Comparison of ENCODE assay signal across 16 cellular contexts in the genomic region with DNA sequence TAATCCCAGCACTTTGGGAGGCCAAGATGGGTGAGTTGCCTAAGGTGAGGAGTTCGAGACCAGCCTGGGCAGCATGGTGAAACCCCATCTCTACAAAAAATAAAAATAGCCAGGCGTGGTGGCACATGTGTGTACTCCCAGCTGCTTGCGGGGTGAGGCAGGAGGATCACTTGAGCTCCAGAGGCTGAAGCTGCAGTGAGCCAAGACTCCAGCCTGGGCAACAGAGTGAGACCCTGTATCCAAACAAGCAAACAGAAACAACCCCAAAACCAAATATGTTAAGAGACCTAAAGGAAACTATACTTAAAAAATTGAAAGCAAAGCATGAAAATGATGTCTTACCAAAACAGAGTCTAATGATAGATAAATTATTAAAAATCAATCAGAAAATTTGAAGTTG. TPM values are rescaled to one million over a fixed set of nuclear protein-coding genes. Genes with fewer than 3 reads are reported as not detected.
"Had no signal": no experiment of that assay in that cellular context is flagged by ENCODE, and none has a peak within 500 bp of the region (broad histone marks: within the 10 kb centered on the region; RNA-seq: fewer than 3 reads in every experiment).

No MANE protein-coding gene starts in this region.

- H3K4me3 ChIP-seq: cardiac muscle cell, prostate gland, right lobe of liver, stomach, thoracic aorta had no signal

- H3K4me3 Mint-ChIP-seq: effector memory CD8-positive, alpha-beta T cell had no signal

- H3K27me3 Mint-ChIP-seq: effector memory CD8-positive, alpha-beta T cell; naive B cell had no signal

- H3K9me3 Mint-ChIP-seq: effector memory CD8-positive, alpha-beta T cell; naive B cell had no signal

- H3K4me1 ChIP-seq: prostate gland had no signal

- H3K27ac ChIP-seq: cardiac muscle cell, prostate gland, right lobe of liver, thoracic aorta, VCaP had no signal

- H3K27me3 ChIP-seq: cardiac muscle cell, right lobe of liver, stomach had no signal

- ATAC-seq: effector memory CD8-positive, alpha-beta T cell; right lobe of liver had no signal

- H3K9me3 ChIP-seq: prostate gland, right lobe of liver, stomach, thoracic aorta had no signal

- DNase-seq: activated CD4-positive, alpha-beta T cell treated with anti-CD3 and anti-CD28 coated beads for 4 hours; effector memory CD8-positive, alpha-beta T cell; naive B cell; occipital lobe; stimulated activated CD4-positive, alpha-beta T cell treated with anti-CD3 and anti-CD28 coated beads, Interleukin-2, amount 100 ng/mL, for 24 hours; stomach; T1000 had no signal

- FAIRE-seq: urothelium cell line had no signal

RNA-seq across cellular contexts. Expression of a gene that starts 29.6 kb away (rescaled TPM):
- total RNA-seq: cardiac muscle cell, kidney epithelial cell, lower leg skin, occipital lobe, right lobe of liver, stomach, thoracic aorta had no signal
- polyA plus RNA-seq: adipose tissue, cardiac muscle cell, stomach had no signal
